23 cellular contexts compared by ENCODE assay signal in the genomic region with DNA sequence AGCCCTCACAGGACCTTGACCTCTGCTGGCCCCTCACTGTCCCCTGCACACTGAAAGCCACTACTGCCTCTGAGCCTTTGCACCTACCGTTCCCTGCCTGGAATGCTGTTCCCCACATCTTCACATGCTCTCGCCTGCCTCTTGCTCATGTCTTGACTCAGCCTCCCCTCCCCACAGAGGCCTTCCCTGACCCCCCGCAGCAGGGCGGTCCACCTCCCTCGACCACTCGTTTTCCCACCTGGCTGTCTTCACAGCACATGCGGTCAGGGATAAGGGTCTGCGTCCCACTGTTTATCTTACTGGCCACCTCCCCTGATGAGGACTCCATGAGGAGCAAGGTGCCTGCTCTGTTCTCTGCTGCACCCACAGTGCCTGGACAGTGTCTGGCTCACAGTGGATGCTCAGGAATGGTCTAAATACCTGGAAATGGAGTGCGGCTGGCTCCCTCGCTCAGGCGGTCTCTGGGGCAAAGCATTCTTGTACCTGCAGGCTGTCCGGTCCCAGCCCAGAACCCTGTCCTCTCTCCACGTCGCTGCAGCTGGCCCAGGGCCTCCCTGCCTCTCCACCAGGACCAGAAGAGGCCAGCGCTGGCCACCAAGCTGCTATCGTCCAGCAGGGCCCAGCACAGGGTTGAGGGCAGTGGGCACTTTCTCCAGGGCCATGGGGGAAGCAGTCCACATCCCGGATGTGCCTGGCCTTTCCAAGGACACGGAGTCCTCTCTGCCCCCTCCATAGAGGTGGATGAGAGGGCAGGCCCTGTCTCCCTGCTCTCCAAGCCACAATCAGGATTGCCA.
DNase-seq lines count a peak whose midpoint lies in the region; ATAC-seq, FAIRE-seq and TF ChIP-seq lines count a peak whose summit lies in the region.
"Had no signal": no experiment of that assay in that cellular context is flagged by ENCODE, and none has a peak within 500 bp of the region (broad histone marks: within the 10 kb centered on the region; RNA-seq: fewer than 3 reads in every experiment).

No MANE protein-coding gene starts in this region.

- H3K4me3 Mint-ChIP-seq in T-cell (no peak overlapping the region), glutamatergic neuron (ENCODE audit: unreplicated experiment) (no peak overlapping the region)
- peak overlapping the region; percentile 14 for H3K4me3 Mint-ChIP-seq in stimulated activated effector memory CD8-positive, alpha-beta T cell treated with anti-CD3 and anti-CD28 coated beads, Interleukin-12 subunit alpha, Interleukin-12 subunit beta, amount 100 ng/mL, for 72 hours
- H3K4me3 Mint-ChIP-seq: activated naive CD8-positive, alpha-beta T cell; neural progenitor cell had no signal

- no peak overlapping the region for H3K4me3 ChIP-seq in right atrium auricular region
- H3K4me3 ChIP-seq: body of pancreas, colonic mucosa, neural progenitor cell, SK-N-MC, thyroid gland had no signal

- H3K27ac ChIP-seq in right atrium auricular region = no peak overlapping the region
- H3K27ac ChIP-seq: body of pancreas, colonic mucosa, neural progenitor cell, SK-N-MC, thyroid gland had no signal

- CTCF ChIA-PET in T-cell (lab: Charles Lee) = no interaction called here

- no peak for ATAC-seq in Right ventricle myocardium inferior
- no peak for ATAC-seq in T-cell (replicated peaks in 1 of 4)
- ATAC-seq in stimulated activated effector memory CD8-positive, alpha-beta T cell treated with anti-CD3 and anti-CD28 coated beads, Interleukin-12 subunit alpha, Interleukin-12 subunit beta, amount 100 ng/mL, for 72 hours = no peak
- ATAC-seq in GM18519 (IDR thresholded peaks at IDR 0.05; ENCODE audit: low FRiP score, unreplicated experiment) = no peak
- ATAC-seq: body of pancreas, HCT116 had no signal

- intact Hi-C loops in Right ventricle myocardium inferior (cut with DNase I) = loop anchor here (5.0 kb wide), 2 partner anchors 47 to 107 kb away; partner anchors contain the start of gene NCOR2

- peaks cover 0 to 45% of the 10 kb centered on the region in 2 donors for H3K4me1 ChIP-seq in right atrium auricular region

- peaks cover 51% of the 10 kb centered on the region for H3K36me3 ChIP-seq in right atrium auricular region
- H3K36me3 ChIP-seq: colonic mucosa, neural progenitor cell had no signal

- TF ChIP-seq CTCF in right atrium auricular region (IDR thresholded peaks at IDR 0.05) (no peak), glutamatergic neuron (IDR thresholded peaks at IDR 0.05; ENCODE audit: partially characterized antibody, unreplicated experiment) (no peak)

- H3K27me3 Mint-ChIP-seq in T-cell = no peaks in the 10 kb centered on the region
- peaks cover 32% of the 10 kb centered on the region for H3K27me3 Mint-ChIP-seq in glutamatergic neuron (ENCODE audit: unreplicated experiment)
- H3K27me3 Mint-ChIP-seq: activated naive CD8-positive, alpha-beta T cell had no signal

- H3K9me3 ChIP-seq in right atrium auricular region = no peaks in the 10 kb centered on the region
- H3K9me3 ChIP-seq: body of pancreas, colonic mucosa, thyroid gland had no signal

- DNase-seq in Right ventricle myocardium inferior (ENCODE audit: missing footprints) (peak; percentile 51), right atrium auricular region (ENCODE audit: low spot score) (no peak), T-cell (no peak), glutamatergic neuron (no peak), GM19239 (ENCODE audit: insufficient read length, low spot score) (no peak), NCI-H510A (lab: John Stamatoyannopoulos, UW) (no peak)
- DNase-seq in stimulated activated effector memory CD8-positive, alpha-beta T cell treated with anti-CD3 and anti-CD28 coated beads, Interleukin-12 subunit alpha, Interleukin-12 subunit beta, amount 100 ng/mL, for 72 hours (ENCODE audit: low spot score in 2 of 2) = no peak
- DNase-seq: body of pancreas; colonic mucosa; DMS79; head of caudate nucleus; KG1; NCI-H1436 treated with DMSO at 0.1 percent for 48 hours; NCI-H524; stimulated activated CD4-positive, alpha-beta T cell treated with anti-CD3 and anti-CD28 coated beads, Interleukin-1b, Interleukin-23, amount 100 ng/mL, for 48 hours; stimulated activated naive CD4-positive, alpha-beta T cell treated with Interleukin-2 at 50 U/mL for 16 hours; thyroid gland had no signal

- no peaks in the 10 kb centered on the region for H3K27me3 ChIP-seq in right atrium auricular region
- H3K27me3 ChIP-seq: body of pancreas, colonic mucosa, neural progenitor cell, thyroid gland had no signal

- H3K9me3 Mint-ChIP-seq in T-cell = peaks cover 0 to 6% (median 0%) of the 10 kb centered on the region in 3 donors
- H3K9me3 Mint-ChIP-seq in glutamatergic neuron (ENCODE audit: unreplicated experiment) = peaks cover 40% of the 10 kb centered on the region
- H3K9me3 Mint-ChIP-seq in stimulated activated effector memory CD8-positive, alpha-beta T cell treated with anti-CD3 and anti-CD28 coated beads, Interleukin-12 subunit alpha, Interleukin-12 subunit beta, amount 100 ng/mL, for 72 hours = peaks cover 7% of the 10 kb centered on the region

- POLR2A ChIA-PET in T-cell (lab: Charles Lee) = no interaction called here

- H3K4me1 Mint-ChIP-seq in T-cell = peaks cover 31 to 64% (median 32%) of the 10 kb centered on the region in 3 donors
- H3K4me1 Mint-ChIP-seq in glutamatergic neuron (ENCODE audit: low read depth, unreplicated experiment) = peaks cover 28% of the 10 kb centered on the region
- H3K4me1 Mint-ChIP-seq in stimulated activated effector memory CD8-positive, alpha-beta T cell treated with anti-CD3 and anti-CD28 coated beads, Interleukin-12 subunit alpha, Interleukin-12 subunit beta, amount 100 ng/mL, for 72 hours = peaks cover 89% of the 10 kb centered on the region

- H3K36me3 Mint-ChIP-seq in T-cell = peaks cover 34% of the 10 kb centered on the region
- peaks cover 15% of the 10 kb centered on the region for H3K36me3 Mint-ChIP-seq in glutamatergic neuron (ENCODE audit: unreplicated experiment)
- peaks cover 54% of the 10 kb centered on the region for H3K36me3 Mint-ChIP-seq in stimulated activated effector memory CD8-positive, alpha-beta T cell treated with anti-CD3 and anti-CD28 coated beads, Interleukin-12 subunit alpha, Interleukin-12 subunit beta, amount 100 ng/mL, for 72 hours

- H3K27ac Mint-ChIP-seq in T-cell (peak overlapping the region; percentile 35 to 78), glutamatergic neuron (ENCODE audit: unreplicated experiment) (peak overlapping the region; percentile 34)
- H3K27ac Mint-ChIP-seq in stimulated activated effector memory CD8-positive, alpha-beta T cell treated with anti-CD3 and anti-CD28 coated beads, Interleukin-12 subunit alpha, Interleukin-12 subunit beta, amount 100 ng/mL, for 72 hours = peak overlapping the region; percentile 89
- H3K27ac Mint-ChIP-seq: neural progenitor cell had no signal

- FAIRE-seq in GM19239 (lab: Jason Lieb, UNC) = no peak
- FAIRE-seq: endometrium had no signal

Comparison
In these comparisons a context has a peak if more than half of its experiments do, and no peak if none do; other contexts are left out.
1. H3K27ac Mint-ChIP-seq: peak in every context shown above with its lines; median percentile 89 in stimulated activated effector memory CD8-positive, alpha-beta T cell treated with anti-CD3 and anti-CD28 coated beads, Interleukin-12 subunit alpha, Interleukin-12 subunit beta, amount 100 ng/mL, for 72 hours; 56 in T-cell; 34 in glutamatergic neuron.